9 cellular contexts compared by ENCODE assay signal in genomic region chr15:34708422-34708821, GRCh38.
DNase-seq lines count a peak whose midpoint lies in the region; ATAC-seq and TF ChIP-seq lines count a peak whose summit lies in the region.
"Had no signal": no experiment of that assay in that cellular context is flagged by ENCODE, and none has a peak within 500 bp of the region (broad histone marks: within the 10 kb centered on the region; RNA-seq: fewer than 3 reads in every experiment).

No MANE protein-coding gene starts in this region.

- H3K27me3 Mint-ChIP-seq in T-helper 2 cell treated with Interferon-gamma antibody and Interleukin-4, amounts not matched to agents 5 μg/mL and 100 μg/mL, for 36 hours (ENCODE audit: low read depth) = peaks cover 34% of the 10 kb centered on the region

- H3K4me1 Mint-ChIP-seq in T-helper 2 cell treated with Interferon-gamma antibody and Interleukin-4, amounts not matched to agents 5 μg/mL and 100 μg/mL, for 36 hours (ENCODE audit: low read depth) = no peaks in the 10 kb centered on the region

- ATAC-seq in GM21423 (IDR thresholded peaks at IDR 0.05; ENCODE audit: unreplicated experiment) (no peak), GM19324 (IDR thresholded peaks at IDR 0.05; ENCODE audit: low FRiP score, unreplicated experiment) (no peak)

- H3K36me3 Mint-ChIP-seq in T-helper 2 cell treated with Interferon-gamma antibody and Interleukin-4, amounts not matched to agents 5 μg/mL and 100 μg/mL, for 36 hours (ENCODE audit: low read depth) = no peaks in the 10 kb centered on the region

- no peak overlapping the region for H3K4me3 ChIP-seq in fibroblast of mammary gland (ENCODE audit: control insufficient read depth, low read depth, low read length)

- H3K9me3 Mint-ChIP-seq in T-helper 2 cell treated with Interferon-gamma antibody and Interleukin-4, amounts not matched to agents 5 μg/mL and 100 μg/mL, for 36 hours = no peaks in the 10 kb centered on the region
- H3K9me3 Mint-ChIP-seq: dendritic cell treated with granulocyte-macrophage colony-stimulating factor and Interleukin-4, amounts not matched to agents 40 ng/mL and 50 ng/mL, for 4 days had no signal

- no peak overlapping the region for H3K4me3 Mint-ChIP-seq in T-helper 2 cell treated with Interferon-gamma antibody and Interleukin-4, amounts not matched to agents 5 μg/mL and 100 μg/mL, for 36 hours
- H3K4me3 Mint-ChIP-seq: dendritic cell treated with granulocyte-macrophage colony-stimulating factor and Interleukin-4, amounts not matched to agents 40 ng/mL and 50 ng/mL, for 4 days had no signal

- no peak overlapping the region for H3K27ac Mint-ChIP-seq in T-helper 2 cell treated with Interferon-gamma antibody and Interleukin-4, amounts not matched to agents 5 μg/mL and 100 μg/mL, for 36 hours
- H3K27ac Mint-ChIP-seq: dendritic cell treated with granulocyte-macrophage colony-stimulating factor and Interleukin-4, amounts not matched to agents 40 ng/mL and 50 ng/mL, for 4 days had no signal

- TF ChIP-seq CTCF in fibroblast of mammary gland (conservative IDR thresholded peaks at IDR 0.05; ENCODE audit: control insufficient read depth, insufficient read depth, low read depth, low read length) = peak; percentile 98

- DNase-seq in AML-193 (lab: John Stamatoyannopoulos, UW) (peak; percentile 42 to 63), HuH-7 (ENCODE audit: low spot score) (peak; percentile 21), SHP77 (lab: John Stamatoyannopoulos, UW) (peak; percentile 7 to 27), fibroblast of mammary gland (ENCODE audit: low read depth) (peak; percentile 68), pons (ENCODE audit: low spot score) (peak; percentile 80)
- DNase-seq in T-helper 2 cell treated with Interferon-gamma antibody and Interleukin-4, amounts not matched to agents 5 μg/mL and 100 μg/mL, for 36 hours (ENCODE audit: low spot score) = no peak
